In the genomic region with DNA sequence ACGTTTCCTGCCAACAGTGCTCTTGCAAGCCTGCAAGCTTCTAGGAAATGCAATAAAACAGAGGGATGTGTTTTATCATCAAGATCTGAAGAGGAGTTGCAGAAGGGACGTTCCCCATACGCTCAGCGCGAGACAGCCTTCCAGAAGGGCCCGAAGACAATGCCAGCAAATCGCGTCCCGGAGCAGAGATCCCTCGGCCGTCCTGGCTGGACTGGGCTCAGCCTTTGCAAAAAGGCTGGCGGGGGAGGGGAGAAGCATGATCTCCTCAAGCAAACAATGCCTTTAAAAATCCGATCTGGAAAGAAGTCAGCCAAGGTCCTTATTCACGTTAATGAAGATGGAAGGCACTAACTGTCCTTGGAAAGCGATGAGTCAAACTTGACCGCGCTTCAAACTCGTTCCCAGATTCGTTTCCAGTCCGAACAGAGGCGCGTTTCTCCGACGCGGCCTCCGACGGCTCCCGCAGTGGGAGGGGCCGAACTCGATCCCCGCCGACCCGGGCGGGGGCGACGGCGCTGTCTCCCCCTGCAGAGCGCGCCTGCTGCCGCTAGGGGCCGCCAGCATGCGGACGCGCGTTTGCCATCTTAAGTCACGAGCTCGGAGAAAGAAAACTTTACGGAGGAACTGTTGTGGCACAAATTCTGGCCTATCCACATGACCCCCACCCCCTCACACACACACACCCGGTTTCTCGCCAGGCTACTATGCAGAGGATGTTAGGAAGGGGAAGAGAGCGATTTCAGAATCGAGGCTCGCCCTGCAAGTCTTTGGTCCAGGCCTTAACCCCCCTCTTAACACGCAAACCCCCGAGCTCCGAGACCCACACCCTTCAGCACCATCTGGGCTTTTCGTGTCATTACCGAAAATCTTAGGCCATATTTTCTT, we compare ENCODE assay signal across 8 cellular contexts. TPM values are rescaled to one million over a fixed set of nuclear protein-coding genes. Genes with fewer than 3 reads are reported as not detected.
DNase-seq lines count a peak whose midpoint lies in the region; ATAC-seq, FAIRE-seq and TF ChIP-seq lines count a peak whose summit lies in the region.

No MANE protein-coding gene starts in this region.

- H3K36me3 ChIP-seq in kidney epithelial cell (ENCODE audit: control insufficient read depth, insufficient read depth, low read length), result no peaks in the 10 kb centered on the region

- H3K4me3 ChIP-seq in kidney epithelial cell (ENCODE audit: low read depth, low read length), result peak overlapping the region; percentile 39

- no peaks in the 10 kb centered on the region for H3K27me3 ChIP-seq in kidney epithelial cell (ENCODE audit: control insufficient read depth, insufficient read depth, low read length)

- no peaks in the 10 kb centered on the region for H3K27me3 Mint-ChIP-seq in chondrocyte (ENCODE audit: low read depth)

- no peak for FAIRE-seq in H54 (lab: Jason Lieb, UNC)

- H3K9me3 Mint-ChIP-seq in chondrocyte (ENCODE audit: low read depth), result no peaks in the 10 kb centered on the region

- peak overlapping the region; percentile 87 for H3K4me3 Mint-ChIP-seq in chondrocyte (ENCODE audit: unreplicated experiment)

- no peaks in the 10 kb centered on the region for H3K36me3 Mint-ChIP-seq in chondrocyte (ENCODE audit: low read depth)

- TF ChIP-seq POLR2A in H54 (IDR thresholded peaks at IDR 0.05; ENCODE audit: low read depth, low read length), result no peak

- DNase-seq in COLO668 (lab: John Stamatoyannopoulos, UW; ENCODE audit: unreplicated experiment) (peak; percentile 62), NCI-H2029 (lab: John Stamatoyannopoulos, UW) (peak; percentile 32), chondrocyte (ENCODE audit: low spot score) (no peak), kidney epithelial cell (ENCODE audit: low read depth) (no peak), H54 (ENCODE audit: insufficient read length, low spot score) (no peak)
- DNase-seq in activated CD4-positive, CD25-positive, alpha-beta regulatory T cell treated with anti-CD3 and anti-CD28 coated beads, Interleukin-2, amount 50 U/mL, for 72 hours, result peak; percentile 86
- DNase-seq in stimulated activated CD4-positive, alpha-beta T cell treated with anti-CD3 and anti-CD28 coated beads, Interleukin-12 subunit alpha, Interleukin-12 subunit beta, amount 100 ng/mL, for 4 hours, result peak; percentile 74

- peaks cover 72% of the 10 kb centered on the region for H3K4me1 Mint-ChIP-seq in chondrocyte (ENCODE audit: low read depth)

- TF ChIP-seq CTCF in chondrocyte (IDR thresholded peaks at IDR 0.05), result peak; percentile 89
- TF ChIP-seq CTCF in kidney epithelial cell (IDR thresholded peaks at IDR 0.05; ENCODE audit: insufficient read depth, low read length, poor library complexity, severe bottlenecking), result peak; percentile 86

- peak; percentile 45 for ATAC-seq in GM21723 (IDR thresholded peaks at IDR 0.05; ENCODE audit: unreplicated experiment)

- peak overlapping the region; percentile 96 for H3K27ac Mint-ChIP-seq in chondrocyte (ENCODE audit: unreplicated experiment)

RNA-seq across cellular contexts. Expression of a gene that starts 5.5 kb away (rescaled TPM):
- 45.2 to 46.7 TPM (median 46.0 TPM) in 3 replicates for total RNA-seq in chondrocyte
- 5.8 and 8.9 TPM in 2 replicates for total RNA-seq in kidney epithelial cell

RNA-seq across cellular contexts. Expression of a gene that starts 37.4 kb away (rescaled TPM):
- not detected in 3 replicates for total RNA-seq in chondrocyte
- total RNA-seq in kidney epithelial cell, result not detected in 2 replicates

Comparison
In these comparisons a context has a peak if more than half of its experiments do, and no peak if none do; other contexts are left out.
1. DNase-seq: peak in COLO668 (single experiment), NCI-H2029 (single experiment), activated CD4-positive, CD25-positive, alpha-beta regulatory T cell treated with anti-CD3 and anti-CD28 coated beads, Interleukin-2, amount 50 U/mL, for 72 hours (single experiment) and stimulated activated CD4-positive, alpha-beta T cell treated with anti-CD3 and anti-CD28 coated beads, Interleukin-12 subunit alpha, Interleukin-12 subunit beta, amount 100 ng/mL, for 4 hours (single experiment); none in chondrocyte (single experiment), kidney epithelial cell (single experiment) and H54 (single experiment).